In genomic region chr3:64552160-64552559, GRCh38 we compare ENCODE assay signal across 14 cellular contexts.
"Had no signal": no experiment of that assay in that cellular context is flagged by ENCODE, and none has a peak within 500 bp of the region (broad histone marks: within the 10 kb centered on the region; RNA-seq: fewer than 3 reads in every experiment).

No MANE protein-coding gene starts in this region.

- H3K36me3 Mint-ChIP-seq: activated naive CD4-positive, alpha-beta T cell treated with anti-CD3 and anti-CD28 coated beads, Interleukin-2, amount 50 U/mL, for 72 hours; stimulated activated effector memory CD8-positive, alpha-beta T cell treated with anti-CD3 and anti-CD28 coated beads, Interleukin-12 subunit alpha, Interleukin-12 subunit beta, amount 100 ng/mL, for 72 hours had no signal

- H3K9me3 Mint-ChIP-seq: mesothelial cell of epicardium, neural crest cell had no signal

- H3K4me1 Mint-ChIP-seq: activated CD4-positive, alpha-beta T cell treated with anti-CD3 and anti-CD28 coated beads for 36 hours; stimulated activated effector memory CD8-positive, alpha-beta T cell treated with anti-CD3 and anti-CD28 coated beads, Interleukin-12 subunit alpha, Interleukin-12 subunit beta, amount 100 ng/mL, for 72 hours; T-helper 17 cell had no signal

- DNase-seq: activated CD4-positive, alpha-beta T cell treated with anti-CD3 and anti-CD28 coated beads for 36 hours; activated CD8-positive, alpha-beta memory T cell treated with anti-CD3 and anti-CD28 coated beads, Interleukin-2, amount 50 U/mL, for 4 hours; activated CD8-positive, alpha-beta T cell treated with anti-CD3 and anti-CD28 coated beads, Interleukin-2, amount 10 ng/mL, durations not matched to agents 7 days and 5 days; activated gamma-delta T cell; activated T-cell treated with anti-CD3 and anti-CD28 coated beads, Interleukin-2, amount 50 U/mL, for 72 hours; colonic mucosa; foreskin keratinocyte; T-helper 17 cell; uterus had no signal

- ATAC-seq: activated CD4-positive, alpha-beta T cell treated with anti-CD3 and anti-CD28 coated beads for 36 hours; activated CD8-positive, alpha-beta T cell treated with anti-CD3 and anti-CD28 coated beads, Interleukin-2, amount 10 ng/mL, durations not matched to agents 7 days and 5 days; activated naive CD4-positive, alpha-beta T cell treated with anti-CD3 and anti-CD28 coated beads, Interleukin-2, amount 50 U/mL, for 72 hours; activated T-cell treated with anti-CD3 and anti-CD28 coated beads, Interleukin-2, amount 50 U/mL, for 72 hours; foreskin keratinocyte; stimulated activated effector memory CD8-positive, alpha-beta T cell treated with anti-CD3 and anti-CD28 coated beads, Interleukin-12 subunit alpha, Interleukin-12 subunit beta, amount 100 ng/mL, for 72 hours; T-helper 17 cell had no signal

- H3K9me3 ChIP-seq: colonic mucosa, uterus had no signal

- H3K27ac Mint-ChIP-seq: activated CD4-positive, alpha-beta T cell treated with anti-CD3 and anti-CD28 coated beads for 36 hours; activated CD8-positive, alpha-beta T cell treated with anti-CD3 and anti-CD28 coated beads, Interleukin-2, amount 10 ng/mL, durations not matched to agents 7 days and 5 days; activated naive CD4-positive, alpha-beta T cell treated with anti-CD3 and anti-CD28 coated beads, Interleukin-2, amount 50 U/mL, for 72 hours; activated T-cell treated with anti-CD3 and anti-CD28 coated beads, Interleukin-2, amount 50 U/mL, for 72 hours; mesothelial cell of epicardium; stimulated activated effector memory CD8-positive, alpha-beta T cell treated with anti-CD3 and anti-CD28 coated beads, Interleukin-12 subunit alpha, Interleukin-12 subunit beta, amount 100 ng/mL, for 72 hours; T-helper 17 cell had no signal

- H3K27me3 ChIP-seq: colonic mucosa, uterus had no signal

- H3K4me3 Mint-ChIP-seq: activated CD4-positive, alpha-beta T cell treated with anti-CD3 and anti-CD28 coated beads for 36 hours; activated CD8-positive, alpha-beta T cell treated with anti-CD3 and anti-CD28 coated beads, Interleukin-2, amount 10 ng/mL, durations not matched to agents 7 days and 5 days; activated T-cell treated with anti-CD3 and anti-CD28 coated beads, Interleukin-2, amount 50 U/mL, for 72 hours; mesothelial cell of epicardium; neural crest cell; stimulated activated effector memory CD8-positive, alpha-beta T cell treated with anti-CD3 and anti-CD28 coated beads, Interleukin-12 subunit alpha, Interleukin-12 subunit beta, amount 100 ng/mL, for 72 hours; T-helper 17 cell had no signal

- H3K4me1 ChIP-seq: colonic mucosa, foreskin keratinocyte had no signal

- H3K4me3 ChIP-seq: colonic mucosa, lung, uterus had no signal

- H3K27ac ChIP-seq: colonic mucosa, foreskin keratinocyte, uterus had no signal

- H3K36me3 ChIP-seq: colonic mucosa, uterus had no signal
